In genomic region chr3:124952456-124952855, GRCh38 we compare ENCODE assay signal across 19 cellular contexts. TPM values are rescaled to one million over a fixed set of nuclear protein-coding genes. Genes with fewer than 3 reads are reported as not detected.
"Had no signal": no experiment of that assay in that cellular context is flagged by ENCODE, and none has a peak within 500 bp of the region (broad histone marks: within the 10 kb centered on the region; RNA-seq: fewer than 3 reads in every experiment).

No MANE protein-coding gene starts in this region.

- H3K27ac ChIP-seq: pancreas, tibial nerve, vagina had no signal

- H3K9me3 ChIP-seq: pancreas, tibial nerve, vagina had no signal

- ATAC-seq: activated naive CD8-positive, alpha-beta T cell treated with anti-CD3 and anti-CD28 coated beads, Interleukin-2, amount 50 U/mL, for 24 hours; stimulated activated naive B cell treated with anti-CD40 and anti-IgM and Interleukin-4, amounts not matched to agents 10 μg/mL and 1 μg/mL and 100 μg/mL, for 72 hours had no signal

- H3K27me3 ChIP-seq: pancreas, tibial nerve, vagina had no signal

- H3K4me3 ChIP-seq: lung, pancreas, tibial nerve, vagina had no signal

- H3K4me1 ChIP-seq: tibial nerve, vagina had no signal

- H3K36me3 ChIP-seq: pancreas, tibial nerve, vagina had no signal

- DNase-seq: activated CD4-positive, alpha-beta T cell treated with anti-CD3 and anti-CD28 coated beads for 1 hour; activated CD4-positive, alpha-beta T cell treated with anti-CD3 and anti-CD28 coated beads, Interleukin-2, amount 50 U/mL, for 4 hours; activated naive CD4-positive, alpha-beta T cell treated with anti-CD3 and anti-CD28 coated beads for 36 hours; activated naive CD8-positive, alpha-beta T cell treated with anti-CD3 and anti-CD28 coated beads, Interleukin-2, amount 50 U/mL, for 24 hours; aorta; islet precursor cell; pancreas; stimulated activated CD4-positive, alpha-beta T cell treated with anti-CD3 and anti-CD28 coated beads, Interleukin-15, amount 100 ng/mL, for 24 hours; stimulated activated CD4-positive, alpha-beta T cell treated with anti-CD3 and anti-CD28 coated beads, Interleukin-4, amount 100 ng/mL, for 1 hour; stimulated activated naive B cell treated with anti-CD40 and anti-IgM and Interleukin-4, amounts not matched to agents 10 μg/mL and 1 μg/mL and 100 μg/mL, for 72 hours; T-helper 9 cell had no signal

RNA-seq across cellular contexts. Expression of gene MUC13, which starts 17.9 kb away (rescaled TPM):
- total RNA-seq: activated naive CD4-positive, alpha-beta T cell treated with anti-CD3 and anti-CD28 coated beads for 36 hours; activated T-helper 2 cell treated with anti-CD3 and anti-CD28 coated beads, Interferon-gamma antibody, Interleukin-2, Interleukin-4, amounts not matched to agents 10 μg/mL and 5 μg/mL and 100 μg/mL, durations not matched to agents 14 hours and 24 hours and 36 hours; dermis blood vessel endothelial cell; mesothelial cell of epicardium; neural crest cell; renal cortical epithelial cell; tibial nerve; vagina had no signal
